Comparison of ENCODE assay signal across 13 cellular contexts in the genomic region with DNA sequence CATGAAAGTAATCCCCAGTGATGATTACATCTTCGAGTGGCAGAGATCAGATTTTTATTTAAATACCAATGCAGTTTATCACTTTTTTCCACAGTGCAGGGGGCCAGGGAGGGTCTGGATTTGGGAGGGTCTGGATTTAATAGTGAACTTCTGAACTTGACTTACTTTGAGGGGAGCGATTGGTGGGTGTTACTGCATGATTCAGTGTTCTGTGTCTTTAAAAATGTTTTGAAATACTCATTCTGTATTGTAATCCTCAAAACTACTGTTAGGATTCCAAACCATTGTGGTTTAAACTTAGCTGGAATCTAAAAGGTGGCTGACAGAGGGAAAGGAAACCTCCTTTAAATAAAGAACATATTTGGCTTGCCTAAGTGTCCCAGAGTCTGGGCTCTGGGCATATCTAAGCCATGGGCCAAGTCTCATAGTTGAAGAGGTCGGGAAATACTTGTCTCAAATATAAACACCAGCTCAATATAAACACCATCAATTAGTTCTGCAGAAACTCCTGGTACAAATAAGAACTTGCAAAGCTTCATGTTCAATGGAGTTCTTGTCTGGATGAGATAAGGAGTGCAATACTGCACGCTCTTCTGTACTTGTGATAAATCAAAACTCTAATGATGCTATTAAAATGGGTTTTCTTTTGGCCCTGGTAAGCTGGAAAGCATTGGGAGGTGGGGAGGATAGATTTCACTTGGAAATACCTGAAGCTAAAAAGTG. TPM values are rescaled to one million over a fixed set of nuclear protein-coding genes. Genes with fewer than 3 reads are reported as not detected.
DNase-seq lines count a peak whose midpoint lies in the region; ATAC-seq, FAIRE-seq and TF ChIP-seq lines count a peak whose summit lies in the region.
"Had no signal": no experiment of that assay in that cellular context is flagged by ENCODE, and none has a peak within 500 bp of the region (broad histone marks: within the 10 kb centered on the region; RNA-seq: fewer than 3 reads in every experiment).

No MANE protein-coding gene starts in this region.

- intact Hi-C loops in heart right ventricle (cut with DNase I) = loop anchor here in 3 of 10 donors (10.0 kb wide), 2 partner anchors 365 to 1045 kb away; no protein-coding TSS in a partner anchor

- WGBS in heart right ventricle, 2 donors = 48 to 51% methylated on average over 4 of the region's 4 CpGs
- 42 to 57% (median 45%) methylated on average over 4 of the region's 4 CpGs for WGBS in small intestine, 3 donors

- FAIRE-seq in small intestine (lab: Jason Lieb, UNC) = no peak
- FAIRE-seq: keratinocyte had no signal

- TF ChIP-seq CTCF in mesothelial cell of epicardium (IDR thresholded peaks at IDR 0.05; ENCODE audit: unreplicated experiment) (no peak), heart right ventricle (IDR thresholded peaks at IDR 0.05) (no peak)

- H3K9me3 ChIP-seq in heart right ventricle (no peaks in the 10 kb centered on the region), small intestine (ENCODE audit: control insufficient read depth, low read depth) (no peaks in the 10 kb centered on the region)
- H3K9me3 ChIP-seq: right atrium auricular region had no signal

- DNase-seq in stimulated activated naive CD8-positive, alpha-beta T cell treated with anti-CD3 and anti-CD28 coated beads, Interleukin-15, Interleukin-2, amounts not matched to agents 100 U/mL and 50 U/mL, for 24 hours = no peak
- DNase-seq in activated naive CD8-positive, alpha-beta T cell treated with anti-CD3 and anti-CD28 coated beads, Interleukin-2, amount 50 U/mL, for 24 hours = no peak
- no peak for DNase-seq in mesothelial cell of epicardium (ENCODE audit: low spot score in 2 of 2, unreplicated experiment in 2 of 2)
- no peak for DNase-seq in NCI-H2171 (lab: John Stamatoyannopoulos, UW)
- no peak for DNase-seq in heart right ventricle
- no peak for DNase-seq in small intestine
- DNase-seq: endodermal cell, NCI-H2107 had no signal

- H3K36me3 Mint-ChIP-seq in stimulated activated naive CD8-positive, alpha-beta T cell treated with anti-CD3 and anti-CD28 coated beads, Interleukin-15, Interleukin-2, amounts not matched to agents 100 ng/mL and 50 ng/mL, for 24 hours (ENCODE audit: low read depth) = peaks cover 63% of the 10 kb centered on the region
- H3K36me3 Mint-ChIP-seq in activated naive CD8-positive, alpha-beta T cell treated with anti-CD3 and anti-CD28 coated beads, Interleukin-2, amount 50 U/mL, for 24 hours (ENCODE audit: low read depth) = peaks cover 36% of the 10 kb centered on the region
- H3K36me3 Mint-ChIP-seq in mesothelial cell of epicardium = peaks cover 1% of the 10 kb centered on the region

- H3K4me3 Mint-ChIP-seq in stimulated activated naive CD8-positive, alpha-beta T cell treated with anti-CD3 and anti-CD28 coated beads, Interleukin-15, Interleukin-2, amounts not matched to agents 100 ng/mL and 50 ng/mL, for 24 hours = peak overlapping the region; percentile 61
- no peak overlapping the region for H3K4me3 Mint-ChIP-seq in activated naive CD8-positive, alpha-beta T cell treated with anti-CD3 and anti-CD28 coated beads, Interleukin-2, amount 50 U/mL, for 24 hours
- no peak overlapping the region for H3K4me3 Mint-ChIP-seq in mesothelial cell of epicardium
- H3K4me3 Mint-ChIP-seq: endodermal cell had no signal

- H3K9me3 Mint-ChIP-seq in stimulated activated naive CD8-positive, alpha-beta T cell treated with anti-CD3 and anti-CD28 coated beads, Interleukin-15, Interleukin-2, amounts not matched to agents 100 ng/mL and 50 ng/mL, for 24 hours = no peaks in the 10 kb centered on the region
- no peaks in the 10 kb centered on the region for H3K9me3 Mint-ChIP-seq in activated naive CD8-positive, alpha-beta T cell treated with anti-CD3 and anti-CD28 coated beads, Interleukin-2, amount 50 U/mL, for 24 hours
- H3K9me3 Mint-ChIP-seq in mesothelial cell of epicardium = no peaks in the 10 kb centered on the region
- H3K9me3 Mint-ChIP-seq: endodermal cell had no signal

- H3K27me3 Mint-ChIP-seq in stimulated activated naive CD8-positive, alpha-beta T cell treated with anti-CD3 and anti-CD28 coated beads, Interleukin-15, Interleukin-2, amounts not matched to agents 100 ng/mL and 50 ng/mL, for 24 hours = no peaks in the 10 kb centered on the region
- H3K27me3 Mint-ChIP-seq in activated naive CD8-positive, alpha-beta T cell treated with anti-CD3 and anti-CD28 coated beads, Interleukin-2, amount 50 U/mL, for 24 hours = no peaks in the 10 kb centered on the region
- no peaks in the 10 kb centered on the region for H3K27me3 Mint-ChIP-seq in mesothelial cell of epicardium (ENCODE audit: low read depth)

- H3K4me1 ChIP-seq in heart right ventricle = peaks cover 12 to 91% (median 75%) of the 10 kb centered on the region in 9 donors
- H3K4me1 ChIP-seq in small intestine (ENCODE audit: control insufficient read depth in 2 of 2, insufficient read depth in 1 of 2, low read depth in 1 of 2, low read length in 1 of 2) = peaks cover 21 to 35% of the 10 kb centered on the region in 2 donors

- H3K36me3 ChIP-seq in heart right ventricle (no peaks in the 10 kb centered on the region), small intestine (ENCODE audit: control insufficient read depth in 2 of 2, insufficient read depth in 2 of 2, low read length in 2 of 2) (no peaks in the 10 kb centered on the region)
- H3K36me3 ChIP-seq: right atrium auricular region had no signal

- H3K27me3 ChIP-seq in heart right ventricle (no peaks in the 10 kb centered on the region), small intestine (ENCODE audit: control insufficient read depth in 2 of 2, insufficient read depth in 2 of 2, low read length in 2 of 2) (no peaks in the 10 kb centered on the region)
- H3K27me3 ChIP-seq: right atrium auricular region had no signal

- H3K4me1 Mint-ChIP-seq in stimulated activated naive CD8-positive, alpha-beta T cell treated with anti-CD3 and anti-CD28 coated beads, Interleukin-15, Interleukin-2, amounts not matched to agents 100 ng/mL and 50 ng/mL, for 24 hours (ENCODE audit: low read depth) = peaks cover 95% of the 10 kb centered on the region
- peaks cover 93% of the 10 kb centered on the region for H3K4me1 Mint-ChIP-seq in activated naive CD8-positive, alpha-beta T cell treated with anti-CD3 and anti-CD28 coated beads, Interleukin-2, amount 50 U/mL, for 24 hours
- H3K4me1 Mint-ChIP-seq in mesothelial cell of epicardium = peaks cover 77% of the 10 kb centered on the region

- no peak for ATAC-seq in stimulated activated naive CD8-positive, alpha-beta T cell treated with anti-CD3 and anti-CD28 coated beads, Interleukin-15, Interleukin-2, amounts not matched to agents 100 U/mL and 50 U/mL, for 24 hours
- no peak for ATAC-seq in activated naive CD8-positive, alpha-beta T cell treated with anti-CD3 and anti-CD28 coated beads, Interleukin-2, amount 50 U/mL, for 24 hours
- ATAC-seq in HG03378 (IDR thresholded peaks at IDR 0.05; ENCODE audit: unreplicated experiment) = no peak
- ATAC-seq in heart right ventricle = no peak
- ATAC-seq: HCT116 had no signal

- H3K27ac Mint-ChIP-seq in stimulated activated naive CD8-positive, alpha-beta T cell treated with anti-CD3 and anti-CD28 coated beads, Interleukin-15, Interleukin-2, amounts not matched to agents 100 ng/mL and 50 ng/mL, for 24 hours = peak overlapping the region; percentile 68
- peak overlapping the region; percentile 55 for H3K27ac Mint-ChIP-seq in activated naive CD8-positive, alpha-beta T cell treated with anti-CD3 and anti-CD28 coated beads, Interleukin-2, amount 50 U/mL, for 24 hours
- H3K27ac Mint-ChIP-seq in mesothelial cell of epicardium = peak overlapping the region; percentile 13
- H3K27ac Mint-ChIP-seq: endodermal cell had no signal

- H3K27ac ChIP-seq in heart right ventricle (no peak overlapping the region), small intestine (ENCODE audit: low read depth in 1 of 2, low read length in 1 of 2) (no peak overlapping the region)

- H3K4me3 ChIP-seq in heart right ventricle (no peak overlapping the region), small intestine (ENCODE audit: low read depth in 1 of 2, low read length in 2 of 2) (no peak overlapping the region)
- H3K4me3 ChIP-seq: right atrium auricular region had no signal

RNA-seq across cellular contexts. Expression of gene JARID2, which starts 14.4 kb away (rescaled TPM):
- total RNA-seq in mesothelial cell of epicardium (35.2 to 36.3 TPM (median 35.3 TPM) in 3 replicates), heart right ventricle (10 to 100 TPM in 4 of 10 donors, 1 to 10 TPM in 6; 5.8 to 11.6 (median 9.4) TPM)
- polyA plus RNA-seq in heart right ventricle (1 to 10 TPM; 2.3 to 5.1 TPM), small intestine (1 to 10 TPM; 4.9 to 8.0 (median 5.4) TPM)

Comparison
In these comparisons a context has a peak if more than half of its experiments do, and no peak if none do; other contexts are left out.
1. H3K27ac Mint-ChIP-seq: peak in every context shown above with its lines; median percentile 68 in stimulated activated naive CD8-positive, alpha-beta T cell treated with anti-CD3 and anti-CD28 coated beads, Interleukin-15, Interleukin-2, amounts not matched to agents 100 ng/mL and 50 ng/mL, for 24 hours; 55 in activated naive CD8-positive, alpha-beta T cell treated with anti-CD3 and anti-CD28 coated beads, Interleukin-2, amount 50 U/mL, for 24 hours; 13 in mesothelial cell of epicardium.